ENCODE assay signal across 9 cellular contexts in the genomic region with DNA sequence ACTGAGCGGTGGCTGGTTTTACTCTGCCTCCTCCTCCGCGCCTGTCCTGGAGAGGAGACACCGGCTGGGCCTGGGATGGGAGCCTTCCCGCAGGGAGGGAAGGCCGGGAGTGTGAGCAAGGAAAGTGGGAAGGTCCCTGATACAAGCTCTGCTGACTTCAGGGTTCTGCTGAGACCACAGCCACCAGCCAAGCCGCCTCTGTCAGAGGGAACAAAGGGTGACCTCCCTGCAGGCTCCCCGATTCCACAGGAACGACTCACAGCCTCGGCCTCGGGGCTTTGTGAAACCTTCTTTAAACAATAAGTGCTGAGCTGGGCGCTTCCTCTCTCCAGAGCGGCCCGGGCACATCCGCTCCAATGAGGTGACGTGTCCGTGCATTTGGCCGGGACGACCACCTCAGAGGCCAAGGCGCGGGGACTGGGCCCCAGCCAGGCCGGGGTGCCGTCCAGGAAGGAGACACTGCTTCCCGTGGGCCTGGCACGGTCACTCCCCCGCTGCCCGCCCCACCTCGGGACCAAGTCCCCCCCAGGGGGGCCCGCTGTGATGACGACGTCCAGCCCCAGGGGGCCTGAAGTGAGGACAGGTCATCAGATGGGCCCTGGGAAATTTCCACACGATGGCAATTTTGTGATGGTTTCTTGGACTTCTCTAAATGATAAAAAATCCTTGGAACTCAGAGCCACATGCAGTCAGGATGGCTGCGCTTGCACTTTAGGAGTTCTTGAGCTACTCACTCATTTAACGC. TPM values are rescaled to one million over a fixed set of nuclear protein-coding genes. Genes with fewer than 3 reads are reported as not detected.
DNase-seq lines count a peak whose midpoint lies in the region; ATAC-seq lines count a peak whose summit lies in the region.
"Had no signal": no experiment of that assay in that cellular context is flagged by ENCODE, and none has a peak within 500 bp of the region (broad histone marks: within the 10 kb centered on the region; RNA-seq: fewer than 3 reads in every experiment).

No MANE protein-coding gene starts in this region.

- no peaks in the 10 kb centered on the region for H3K9me3 Mint-ChIP-seq in central memory CD8-positive, alpha-beta T cell

- H3K4me3 Mint-ChIP-seq in central memory CD8-positive, alpha-beta T cell, result no peak overlapping the region

- ATAC-seq in central memory CD8-positive, alpha-beta T cell (replicated peaks; ENCODE audit: extremely low read depth, poor library complexity, severe bottlenecking), result no peak
- ATAC-seq in left lobe of liver (peak; percentile 54), GM19463 (IDR thresholded peaks at IDR 0.05; ENCODE audit: unreplicated experiment) (no peak), GM21723 (IDR thresholded peaks at IDR 0.05; ENCODE audit: unreplicated experiment) (no peak), GM18867 (IDR thresholded peaks at IDR 0.05; ENCODE audit: unreplicated experiment) (no peak)

- H3K4me1 Mint-ChIP-seq in central memory CD8-positive, alpha-beta T cell, result no peaks in the 10 kb centered on the region

- DNase-seq in HS-5 (ENCODE audit: low read depth), result peak; percentile 30
- DNase-seq in central memory CD8-positive, alpha-beta T cell (ENCODE audit: low spot score in 2 of 2), result no peak
- DNase-seq in left lobe of liver (ENCODE audit: low spot score), result no peak
- DNase-seq in stromal cell of bone marrow (ENCODE audit: low read depth), result peak; percentile 57
- DNase-seq in Kasumi-1 (lab: John Stamatoyannopoulos, UW), result no peak
- DNase-seq: erythroblast had no signal

- peak overlapping the region; percentile 41 for H3K27ac Mint-ChIP-seq in central memory CD8-positive, alpha-beta T cell (ENCODE audit: low read depth)

- H3K27me3 Mint-ChIP-seq in central memory CD8-positive, alpha-beta T cell, result no peaks in the 10 kb centered on the region

- no peaks in the 10 kb centered on the region for H3K36me3 Mint-ChIP-seq in central memory CD8-positive, alpha-beta T cell (ENCODE audit: insufficient read depth)

RNA-seq across cellular contexts. Expression of a gene that starts 11.8 kb away (rescaled TPM):
- not detected for total RNA-seq in left lobe of liver

Comparison
In these comparisons a context has a peak if more than half of its experiments do, and no peak if none do; other contexts are left out.
1. DNase-seq: peak in HS-5 (single experiment) and stromal cell of bone marrow (single experiment); none in central memory CD8-positive, alpha-beta T cell (0 of 2), left lobe of liver (single experiment) and Kasumi-1 (0 of 2).